Comparison of ENCODE assay signal across 25 cellular contexts in the genomic region with DNA sequence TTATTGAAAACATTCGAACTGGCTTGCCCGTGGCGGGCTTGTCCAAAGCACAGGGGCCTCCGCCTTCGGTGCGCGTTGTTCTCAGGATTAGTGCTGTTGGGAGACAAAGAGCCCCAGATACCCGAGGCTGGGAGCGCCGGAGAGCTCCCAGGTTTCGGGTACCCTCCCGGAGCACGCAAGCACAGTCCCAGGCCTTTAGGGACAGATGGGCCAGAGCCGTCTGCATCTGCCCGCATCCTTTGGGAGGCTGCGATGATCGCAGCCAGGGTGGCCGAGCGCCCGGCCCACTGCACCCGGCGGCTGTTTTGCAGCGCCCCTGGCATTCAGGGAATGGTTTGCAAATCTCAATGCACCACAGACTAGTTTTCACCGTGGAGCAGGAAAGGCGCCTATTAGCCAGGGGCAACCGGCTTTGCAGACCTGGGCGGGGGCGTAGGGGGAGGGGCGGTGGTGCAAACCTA. TPM values are rescaled to one million over a fixed set of nuclear protein-coding genes. Genes with fewer than 3 reads are reported as not detected.
DNase-seq lines count a peak whose midpoint lies in the region; ATAC-seq and TF ChIP-seq lines count a peak whose summit lies in the region.
"Had no signal": no experiment of that assay in that cellular context is flagged by ENCODE, and none has a peak within 500 bp of the region (broad histone marks: within the 10 kb centered on the region; RNA-seq: fewer than 3 reads in every experiment).

No MANE protein-coding gene starts in this region.

- H3K36me3 ChIP-seq in iPS-20b (ENCODE audit: insufficient read depth, low read depth, low read length): no peaks in the 10 kb centered on the region
- H3K36me3 ChIP-seq in smooth muscle cell (ENCODE audit: low read depth): no peaks in the 10 kb centered on the region
- H3K36me3 ChIP-seq: neutrophil had no signal

- no peaks in the 10 kb centered on the region for H3K9me3 Mint-ChIP-seq in chondrocyte (ENCODE audit: low read depth)
- H3K9me3 Mint-ChIP-seq: dendritic cell treated with granulocyte-macrophage colony-stimulating factor and Interleukin-4, amounts not matched to agents 40 ng/mL and 50 ng/mL, for 4 days; HFFc6 had no signal

- no peak overlapping the region for H3K27ac Mint-ChIP-seq in chondrocyte (ENCODE audit: unreplicated experiment)
- H3K27ac Mint-ChIP-seq: dendritic cell treated with granulocyte-macrophage colony-stimulating factor and Interleukin-4, amounts not matched to agents 40 ng/mL and 50 ng/mL, for 4 days; HFFc6; T-cell had no signal

- peaks cover 36% of the 10 kb centered on the region; the same call in 1 of the 2 replicates for H3K4me1 ChIP-seq in iPS-20b (ENCODE audit: insufficient read depth, low read length)
- peaks cover 49% of the 10 kb centered on the region for H3K4me1 ChIP-seq in smooth muscle cell (ENCODE audit: low read depth)

- no peaks in the 10 kb centered on the region for H3K79me2 ChIP-seq in smooth muscle cell (ENCODE audit: low read depth)

- peak; percentile 45 to 56 for DNase-seq in NCI-H524 (lab: John Stamatoyannopoulos, UW)
- DNase-seq in NCI-H524 treated with DMSO at 0.1 percent for 48 hours (lab: John Stamatoyannopoulos, UW): no peak
- DNase-seq in chondrocyte (ENCODE audit: low spot score): no peak
- no peak for DNase-seq in smooth muscle cell (lab: John Stamatoyannopoulos, UW; ENCODE audit: unreplicated experiment)
- no peak for DNase-seq in EL
- no peak for DNase-seq in ureter (ENCODE audit: low spot score)
- DNase-seq: activated CD4-positive, alpha-beta T cell treated with anti-CD3 and anti-CD28 coated beads for 48 hours; activated effector memory CD4-positive, alpha-beta T cell treated with Interleukin-2 at 50 U/mL for 16 hours; HFFc6; hippocampal formation; IMR-90; left cardiac atrium; NCI-H2107; OCI-M1; T-cell had no signal

- H3K27me3 Mint-ChIP-seq in chondrocyte (ENCODE audit: low read depth): peaks cover 89% of the 10 kb centered on the region

- peaks cover 14% of the 10 kb centered on the region for H3K4me1 Mint-ChIP-seq in chondrocyte (ENCODE audit: low read depth)

- no peaks in the 10 kb centered on the region for H4K20me1 ChIP-seq in smooth muscle cell (ENCODE audit: low read depth)

- H3K4me3 ChIP-seq in iPS-20b (ENCODE audit: low read length): peak overlapping the region; percentile 42; the same call in 1 of the 2 replicates
- no peak overlapping the region for H3K4me3 ChIP-seq in smooth muscle cell

- H3K27ac ChIP-seq in iPS-20b (ENCODE audit: low read length) (no peak overlapping the region), smooth muscle cell (ENCODE audit: low read depth) (no peak overlapping the region)
- H3K27ac ChIP-seq: epithelial cell of prostate, neutrophil had no signal

- TF ChIP-seq CTCF in chondrocyte (IDR thresholded peaks at IDR 0.05) (no peak), smooth muscle cell (IDR thresholded peaks at IDR 0.05; ENCODE audit: borderline replicate concordance, insufficient read depth, poor library complexity, severe bottlenecking) (no peak)

- peak overlapping the region; percentile 71 for H3K4me2 ChIP-seq in smooth muscle cell

- no peak for ATAC-seq in GM21576 (IDR thresholded peaks at IDR 0.05; ENCODE audit: unreplicated experiment)
- ATAC-seq: left cardiac atrium, Right ventricle myocardium inferior, T-cell had no signal

- no peaks in the 10 kb centered on the region for H3F3A ChIP-seq in smooth muscle cell (ENCODE audit: low read depth)

- H3K9me3 ChIP-seq in iPS-20b (ENCODE audit: insufficient read depth, low read depth, low read length): peaks cover 4% of the 10 kb centered on the region; the same call in 1 of the 2 replicates
- H3K9me3 ChIP-seq in smooth muscle cell (replicated peaks; ENCODE audit: low read depth): no peaks in the 10 kb centered on the region
- H3K9me3 ChIP-seq: neutrophil had no signal

- H3K4me3 Mint-ChIP-seq in chondrocyte (ENCODE audit: unreplicated experiment): peak overlapping the region; percentile 25
- H3K4me3 Mint-ChIP-seq: dendritic cell treated with granulocyte-macrophage colony-stimulating factor and Interleukin-4, amounts not matched to agents 40 ng/mL and 50 ng/mL, for 4 days; HFFc6; T-cell had no signal

- peaks cover 99% of the 10 kb centered on the region for H3K27me3 ChIP-seq in iPS-20b (ENCODE audit: insufficient read depth, low read length)
- peaks cover 100% of the 10 kb centered on the region for H3K27me3 ChIP-seq in smooth muscle cell (ENCODE audit: low read depth)

- H3K36me3 Mint-ChIP-seq in chondrocyte (ENCODE audit: low read depth): peaks cover 2% of the 10 kb centered on the region
- H3K36me3 Mint-ChIP-seq: T-cell had no signal

- H2AFZ ChIP-seq in smooth muscle cell (ENCODE audit: low read depth): no peak overlapping the region

- WGBS in smooth muscle cell (ENCODE audit: low lambda C conversion rate): 2% methylated on average over 25 of the region's 29 CpGs

- no peak overlapping the region for H3K9ac ChIP-seq in iPS-20b (ENCODE audit: low read depth, low read length)
- H3K9ac ChIP-seq in smooth muscle cell (ENCODE audit: low read depth): no peak overlapping the region

RNA-seq across cellular contexts. Expression of gene FEZF2, which starts 5.0 kb away (rescaled TPM):
- total RNA-seq in chondrocyte: not detected in 3 replicates
- total RNA-seq in smooth muscle cell: not detected in 2 replicates
- polyA plus RNA-seq in smooth muscle cell: not detected in 2 replicates
- total RNA-seq in ureter: not detected
- total RNA-seq: bronchial epithelial cell, fibroblast of villous mesenchyme, HFFc6, IMR-90, left cardiac atrium, pulmonary artery endothelial cell, Right ventricle myocardium inferior, T-cell had no signal
- polyA plus RNA-seq: BJ, IMR-90 had no signal

Comparison
In these comparisons a context has a peak if more than half of its experiments do, and no peak if none do; other contexts are left out.
1. DNase-seq: peak in NCI-H524 (2 of 2); none in NCI-H524 treated with DMSO at 0.1 percent for 48 hours (single experiment), chondrocyte (single experiment), smooth muscle cell (single experiment), EL (single experiment) and ureter (single experiment).